ENCODE assay signal across 17 cellular contexts in genomic region chr3:150314248-150315027, GRCh38.
A peak's percentile ranks its signal among the peaks of the same experiment; 100 is the strongest.
DNase-seq lines count a peak whose midpoint lies in the region; ATAC-seq, FAIRE-seq and TF ChIP-seq lines count a peak whose summit lies in the region.
"Had no signal": no experiment of that assay in that cellular context is flagged by ENCODE, and none has a peak within 500 bp of the region (broad histone marks: within the 10 kb centered on the region; RNA-seq: fewer than 3 reads in every experiment).

No MANE protein-coding gene starts in this region.

- DNase-seq in HT-29 (ENCODE audit: low spot score) (peak; percentile 81), NCI-H774 (lab: John Stamatoyannopoulos, UW) (peak; percentile 23), left ventricle myocardium superior (no peak), progenitor cell of endocrine pancreas (ENCODE audit: low spot score, unreplicated experiment) (peak; percentile 15), D721Med (ENCODE audit: insufficient read length, low spot score) (no peak), SK-N-SH (no peak)
- no peak for DNase-seq in effector CD4-positive, alpha-beta T cell
- DNase-seq: activated CD4-positive, CD25-positive, alpha-beta regulatory T cell treated with anti-CD3 and anti-CD28 coated beads, Interleukin-2, amount 50 U/mL, for 72 hours; activated naive CD4-positive, alpha-beta T cell treated with anti-CD3 and anti-CD28 coated beads, Interleukin-2, amount 10 ng/mL, durations not matched to agents 7 days and 5 days; effector memory CD4-positive, alpha-beta T cell; foreskin melanocyte; naive thymus-derived CD4-positive, alpha-beta T cell; NCI-H2171 had no signal

- ATAC-seq in left ventricle myocardium superior: peak; percentile 48
- ATAC-seq: naive thymus-derived CD4-positive, alpha-beta T cell had no signal

- FAIRE-seq in D721Med (lab: Jason Lieb, UNC): no peak
- FAIRE-seq: GM12892 had no signal

- H4K20me1 ChIP-seq in SK-N-SH (ENCODE audit: insufficient read depth): no peaks in the 10 kb centered on the region
- H4K20me1 ChIP-seq: BLaER1 had no signal

- no peaks in the 10 kb centered on the region for H3K27me3 Mint-ChIP-seq in progenitor cell of endocrine pancreas

- peaks cover 23% of the 10 kb centered on the region for H3K4me1 Mint-ChIP-seq in progenitor cell of endocrine pancreas (ENCODE audit: low read depth)
- H3K4me1 Mint-ChIP-seq: activated naive CD4-positive, alpha-beta T cell treated with anti-CD3 and anti-CD28 coated beads, Interleukin-2, amount 10 ng/mL, durations not matched to agents 7 days and 5 days; naive thymus-derived CD4-positive, alpha-beta T cell had no signal

- H3K4me2 ChIP-seq in SK-N-SH: no peak overlapping the region
- H3K4me2 ChIP-seq: BLaER1 had no signal

- CTCF ChIA-PET in SK-N-SH (lab: Yijun Ruan, JAX): interaction anchor here (0.6 to 1.4 kb wide), 3 partner anchors 13 to 182 kb away, joined by 3 to 4 read pairs (median 3); no protein-coding TSS in a partner anchor

- TF ChIP-seq CTCF in progenitor cell of endocrine pancreas (IDR thresholded peaks at IDR 0.05; ENCODE audit: unreplicated experiment) (no peak), D721Med (IDR thresholded peaks at IDR 0.05; ENCODE audit: insufficient read depth, missing control alignments) (no peak), SK-N-SH (IDR thresholded peaks at IDR 0.05) (no peak)

- no peak overlapping the region for H3K4me3 Mint-ChIP-seq in progenitor cell of endocrine pancreas (ENCODE audit: low read depth)
- H3K4me3 Mint-ChIP-seq: activated naive CD4-positive, alpha-beta T cell treated with anti-CD3 and anti-CD28 coated beads, Interleukin-2, amount 10 ng/mL, durations not matched to agents 7 days and 5 days; brain; naive thymus-derived CD4-positive, alpha-beta T cell had no signal

- POLR2A ChIA-PET in SK-N-SH (lab: Yijun Ruan, JAX): no interaction called here

- H3K9me3 ChIP-seq in SK-N-SH: no peaks in the 10 kb centered on the region
- H3K9me3 ChIP-seq: BLaER1, thoracic aorta had no signal

- intact Hi-C loops in left ventricle myocardium superior (cut with micrococcal nuclease): no loop called here

- H3K4me3 ChIP-seq in SK-N-SH (ENCODE audit: low read depth in 2 of 2, low read length in 1 of 2): no peak overlapping the region
- H3K4me3 ChIP-seq: BLaER1, thoracic aorta had no signal

- H3F3A ChIP-seq in SK-N-SH (replicated peaks; ENCODE audit: insufficient read depth): no peaks in the 10 kb centered on the region

- no peak for TF ChIP-seq EP300 in SK-N-SH (IDR thresholded peaks at IDR 0.05; ENCODE audit: borderline replicate concordance in 1 of 2, low read depth in 1 of 2, low read length in 1 of 2)

- no peaks in the 10 kb centered on the region for H3K36me3 ChIP-seq in SK-N-SH (replicated peaks in 1 of 2; ENCODE audit: control insufficient read depth in 1 of 2, insufficient read depth in 2 of 2, low read length in 1 of 2)
- H3K36me3 ChIP-seq: BLaER1, thoracic aorta had no signal

- no peak overlapping the region for H2AFZ ChIP-seq in SK-N-SH (ENCODE audit: low read depth)

- no peak for TF ChIP-seq RAD21 in SK-N-SH (IDR thresholded peaks at IDR 0.05; ENCODE audit: low read length)

- WGBS in SK-N-SH (ENCODE audit: low lambda C conversion rate): 69% methylated on average over 5 of the region's 5 CpGs

- H3K9me2 ChIP-seq in SK-N-SH: no peaks in the 10 kb centered on the region; the same call in 1 of the 2 replicates

- no peaks in the 10 kb centered on the region for H3K79me2 ChIP-seq in SK-N-SH (ENCODE audit: insufficient read depth)

- H3K27ac ChIP-seq in SK-N-SH (ENCODE audit: low read depth in 2 of 2, low read length in 1 of 2): no peak overlapping the region
- H3K27ac ChIP-seq: BLaER1, thoracic aorta had no signal

- no peak overlapping the region for H3K27ac Mint-ChIP-seq in progenitor cell of endocrine pancreas
- H3K27ac Mint-ChIP-seq: activated naive CD4-positive, alpha-beta T cell treated with anti-CD3 and anti-CD28 coated beads, Interleukin-2, amount 10 ng/mL, durations not matched to agents 7 days and 5 days; naive thymus-derived CD4-positive, alpha-beta T cell had no signal

- H3K27me3 ChIP-seq in SK-N-SH (ENCODE audit: insufficient read depth): no peaks in the 10 kb centered on the region
- H3K27me3 ChIP-seq: BLaER1 had no signal

- no peaks in the 10 kb centered on the region for H3K9me3 Mint-ChIP-seq in progenitor cell of endocrine pancreas (ENCODE audit: low read depth)
- H3K9me3 Mint-ChIP-seq: activated naive CD4-positive, alpha-beta T cell treated with anti-CD3 and anti-CD28 coated beads, Interleukin-2, amount 10 ng/mL, durations not matched to agents 7 days and 5 days; brain; naive thymus-derived CD4-positive, alpha-beta T cell had no signal

- no peaks in the 10 kb centered on the region for H3K36me3 Mint-ChIP-seq in progenitor cell of endocrine pancreas (ENCODE audit: insufficient read depth)
- H3K36me3 Mint-ChIP-seq: activated naive CD4-positive, alpha-beta T cell treated with anti-CD3 and anti-CD28 coated beads, Interleukin-2, amount 10 ng/mL, durations not matched to agents 7 days and 5 days; brain had no signal

- H3K4me1 ChIP-seq in SK-N-SH (ENCODE audit: control insufficient read depth in 1 of 2, insufficient read depth in 2 of 2, low read depth in 1 of 2, low read length in 1 of 2): no peaks in the 10 kb centered on the region; a peak in 2 of 4 replicates
- H3K4me1 ChIP-seq: BLaER1 had no signal

- H3K9ac ChIP-seq in SK-N-SH: no peak overlapping the region
- H3K9ac ChIP-seq: BLaER1 had no signal

TF ChIP-seq in SK-N-SH, 30 proteins besides CTCF, POLR2A, EP300 and RAD21:
- no peak for TF ChIP-seq NRF1 (IDR thresholded peaks at IDR 0.05; ENCODE audit: low read depth, low read length)

Comparison
In these comparisons a context has a peak if more than half of its experiments do, and no peak if none do; other contexts are left out.
1. DNase-seq: peak in HT-29 (single experiment), NCI-H774 (single experiment) and progenitor cell of endocrine pancreas (single experiment); none in left ventricle myocardium superior (single experiment), D721Med (single experiment), SK-N-SH (single experiment) and effector CD4-positive, alpha-beta T cell (single experiment).